In genomic region chr1:53195913-53196484, GRCh38 we compare ENCODE assay signal across 1 cellular context.
TF ChIP-seq lines count a peak whose summit lies in the region.

No MANE protein-coding gene starts in this region.

TF ChIP-seq in HepG2, 621 proteins besides CTCF, POLR2A, EP300 and RAD21 (continues in another document):
- TF ChIP-seq KDM6A (CRISPR knock-in tag; IDR thresholded peaks at IDR 0.05; ENCODE audit: low read depth) (peak; percentile 46), NR2F6 (IDR thresholded peaks at IDR 0.05) (peak; percentile 69), NR2F6 (CRISPR knock-in tag; IDR thresholded peaks at IDR 0.05) (peak; percentile 72), ZNF292 (CRISPR knock-in tag; IDR thresholded peaks at IDR 0.05; ENCODE audit: borderline replicate concordance, low read depth) (peak; percentile 76; the same call in 1 of the 2 replicates), GATAD2A (CRISPR knock-in tag; IDR thresholded peaks at IDR 0.05) (peak; percentile 77), MIXL1 (CRISPR knock-in tag; IDR thresholded peaks at IDR 0.05) (0 out of 2 replicates have a peak, but pooled peaks have one; percentile 67), NCOA1 (CRISPR knock-in tag; IDR thresholded peaks at IDR 0.05) (no peak), EZH2 (conservative IDR thresholded peaks at IDR 0.05; ENCODE audit: low read depth, low read length) (no peak), ZNF781 (CRISPR knock-in tag; IDR thresholded peaks at IDR 0.05; ENCODE audit: borderline replicate concordance, not compliant biosample characterization) (no peak), SRF (IDR thresholded peaks at IDR 0.05; ENCODE audit: low read depth, low read length) (no peak), HDAC1 (CRISPR knock-in tag; IDR thresholded peaks at IDR 0.05) (no peak), RELA (CRISPR knock-in tag; IDR thresholded peaks at IDR 0.05) (no peak), HDAC2 (CRISPR knock-in tag; IDR thresholded peaks at IDR 0.05) (no peak), FUBP1 (CRISPR knock-in tag; IDR thresholded peaks at IDR 0.05; ENCODE audit: borderline replicate concordance) (no peak), HMG20A (CRISPR knock-in tag; IDR thresholded peaks at IDR 0.05; ENCODE audit: borderline replicate concordance) (peak; percentile 31; the same call in 1 of the 2 replicates), ESRRA (CRISPR knock-in tag; IDR thresholded peaks at IDR 0.05; ENCODE audit: low read depth) (peak; percentile 84), FOXP1 (IDR thresholded peaks at IDR 0.05) (no peak), FOXP1 (CRISPR knock-in tag; IDR thresholded peaks at IDR 0.05) (peak; percentile 55), PPARG (CRISPR knock-in tag; conservative IDR thresholded peaks at IDR 0.05) (peak; percentile 96), HMGXB3 (CRISPR knock-in tag; IDR thresholded peaks at IDR 0.05; ENCODE audit: borderline replicate concordance) (no peak), ZNF772 (CRISPR knock-in tag; IDR thresholded peaks at IDR 0.05) (no peak), WIZ (CRISPR knock-in tag; IDR thresholded peaks at IDR 0.05) (no peak), CREM (IDR thresholded peaks at IDR 0.05) (peak; percentile 42; the same call in 1 of the 2 replicates), CREM (CRISPR knock-in tag; IDR thresholded peaks at IDR 0.05) (no peak), MYNN (CRISPR knock-in tag; IDR thresholded peaks at IDR 0.05; ENCODE audit: low read depth) (no peak), ZBTB1 (CRISPR knock-in tag; IDR thresholded peaks at IDR 0.05; ENCODE audit: borderline replicate concordance) (no peak), RORA (CRISPR knock-in tag; IDR thresholded peaks at IDR 0.05) (no peak), MNT (IDR thresholded peaks at IDR 0.05) (no peak), FOXA3 (CRISPR knock-in tag; IDR thresholded peaks at IDR 0.05) (peak; percentile 53), ATM (IDR thresholded peaks at IDR 0.05; ENCODE audit: borderline replicate concordance) (no peak), RXRA (CRISPR knock-in tag; IDR thresholded peaks at IDR 0.05) (peak; percentile 84), FOSL2 (CRISPR knock-in tag; IDR thresholded peaks at IDR 0.05) (0 out of 2 replicates have a peak, but pooled peaks have one; percentile 41), JUN (CRISPR knock-in tag; IDR thresholded peaks at IDR 0.05) (peak; percentile 26; the same call in 1 of the 2 replicates), GZF1 (CRISPR knock-in tag; IDR thresholded peaks at IDR 0.05) (0 out of 2 replicates have a peak, but pooled peaks have one; percentile 43), HNF4A (CRISPR knock-in tag; IDR thresholded peaks at IDR 0.05) (peak; percentile 83), ZEB1 (IDR thresholded peaks at IDR 0.05; ENCODE audit: insufficient replicate concordance, low read depth) (peak; percentile 45), NCOR1 (IDR thresholded peaks at IDR 0.05; ENCODE audit: borderline replicate concordance, low read length) (0 out of 2 replicates have a peak, but pooled peaks have one; percentile 75), CERS6 (CRISPR knock-in tag; IDR thresholded peaks at IDR 0.05) (no peak), ZIK1 (CRISPR knock-in tag; IDR thresholded peaks at IDR 0.05; ENCODE audit: borderline replicate concordance, low read depth) (no peak), MBD4 (IDR thresholded peaks at IDR 0.05; ENCODE audit: borderline replicate concordance, low read length) (0 out of 2 replicates have a peak, but pooled peaks have one; percentile 0), MTA3 (CRISPR knock-in tag; IDR thresholded peaks at IDR 0.05) (no peak), SRY (CRISPR knock-in tag; IDR thresholded peaks at IDR 0.05) (no peak)
- TF ChIP-seq, protein P1, sequence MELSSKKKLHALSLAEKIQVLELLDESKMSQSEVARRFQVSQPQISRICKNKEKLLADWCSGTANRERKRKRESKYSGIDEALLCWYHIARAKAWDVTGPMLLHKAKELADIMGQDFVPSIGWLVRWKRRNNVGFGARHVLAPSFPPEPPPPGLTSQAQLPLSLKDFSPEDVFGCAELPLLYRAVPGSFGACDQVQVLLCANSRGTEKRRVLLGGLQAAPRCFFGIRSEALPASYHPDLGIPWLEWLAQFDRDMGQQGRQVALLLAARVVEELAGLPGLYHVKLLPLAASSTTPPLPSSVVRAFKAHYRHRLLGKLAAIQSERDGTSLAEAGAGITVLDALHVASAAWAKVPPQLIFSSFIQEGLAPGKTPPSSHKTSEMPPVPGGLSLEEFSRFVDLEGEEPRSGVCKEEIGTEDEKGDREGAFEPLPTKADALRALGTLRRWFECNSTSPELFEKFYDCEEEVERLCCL (CRISPR knock-in tag; IDR thresholded peaks at IDR 0.05; ENCODE audit: borderline replicate concordance): no peak
- TF ChIP-seq, protein P2, sequence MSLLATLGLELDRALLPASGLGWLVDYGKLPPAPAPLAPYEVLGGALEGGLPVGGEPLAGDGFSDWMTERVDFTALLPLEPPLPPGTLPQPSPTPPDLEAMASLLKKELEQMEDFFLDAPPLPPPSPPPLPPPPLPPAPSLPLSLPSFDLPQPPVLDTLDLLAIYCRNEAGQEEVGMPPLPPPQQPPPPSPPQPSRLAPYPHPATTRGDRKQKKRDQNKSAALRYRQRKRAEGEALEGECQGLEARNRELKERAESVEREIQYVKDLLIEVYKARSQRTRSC (CRISPR knock-in tag; IDR thresholded peaks at IDR 0.05; ENCODE audit: low read depth): no peak
- TF ChIP-seq, protein P3, sequence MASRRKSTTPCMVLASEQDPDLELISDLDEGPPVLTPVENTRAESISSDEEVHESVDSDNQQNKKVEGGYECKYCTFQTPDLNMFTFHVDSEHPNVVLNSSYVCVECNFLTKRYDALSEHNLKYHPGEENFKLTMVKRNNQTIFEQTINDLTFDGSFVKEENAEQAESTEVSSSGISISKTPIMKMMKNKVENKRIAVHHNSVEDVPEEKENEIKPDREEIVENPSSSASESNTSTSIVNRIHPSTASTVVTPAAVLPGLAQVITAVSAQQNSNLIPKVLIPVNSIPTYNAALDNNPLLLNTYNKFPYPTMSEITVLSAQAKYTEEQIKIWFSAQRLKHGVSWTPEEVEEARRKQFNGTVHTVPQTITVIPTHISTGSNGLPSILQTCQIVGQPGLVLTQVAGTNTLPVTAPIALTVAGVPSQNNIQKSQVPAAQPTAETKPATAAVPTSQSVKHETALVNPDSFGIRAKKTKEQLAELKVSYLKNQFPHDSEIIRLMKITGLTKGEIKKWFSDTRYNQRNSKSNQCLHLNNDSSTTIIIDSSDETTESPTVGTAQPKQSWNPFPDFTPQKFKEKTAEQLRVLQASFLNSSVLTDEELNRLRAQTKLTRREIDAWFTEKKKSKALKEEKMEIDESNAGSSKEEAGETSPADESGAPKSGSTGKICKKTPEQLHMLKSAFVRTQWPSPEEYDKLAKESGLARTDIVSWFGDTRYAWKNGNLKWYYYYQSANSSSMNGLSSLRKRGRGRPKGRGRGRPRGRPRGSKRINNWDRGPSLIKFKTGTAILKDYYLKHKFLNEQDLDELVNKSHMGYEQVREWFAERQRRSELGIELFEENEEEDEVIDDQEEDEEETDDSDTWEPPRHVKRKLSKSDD (CRISPR knock-in tag; IDR thresholded peaks at IDR 0.05; ENCODE audit: low read depth): no peak
- TF ChIP-seq, protein P4, sequence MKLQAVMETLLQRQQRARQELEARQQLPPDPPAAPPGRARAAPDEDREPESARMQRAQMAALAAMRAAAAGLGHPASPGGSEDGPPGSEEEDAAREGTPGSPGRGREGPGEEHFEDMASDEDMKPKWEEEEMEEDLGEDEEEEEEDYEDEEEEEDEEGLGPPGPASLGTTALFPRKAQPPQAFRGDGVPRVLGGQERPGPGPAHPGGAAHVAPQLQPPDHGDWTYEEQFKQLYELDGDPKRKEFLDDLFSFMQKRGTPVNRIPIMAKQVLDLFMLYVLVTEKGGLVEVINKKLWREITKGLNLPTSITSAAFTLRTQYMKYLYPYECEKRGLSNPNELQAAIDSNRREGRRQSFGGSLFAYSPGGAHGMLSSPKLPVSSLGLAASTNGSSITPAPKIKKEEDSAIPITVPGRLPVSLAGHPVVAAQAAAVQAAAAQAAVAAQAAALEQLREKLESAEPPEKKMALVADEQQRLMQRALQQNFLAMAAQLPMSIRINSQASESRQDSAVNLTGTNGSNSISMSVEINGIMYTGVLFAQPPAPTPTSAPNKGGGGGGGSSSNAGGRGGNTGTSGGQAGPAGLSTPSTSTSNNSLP (IDR thresholded peaks at IDR 0.05; ENCODE audit: low read depth, low read length): 0 out of 2 replicates have a peak, but pooled peaks have one; percentile 31
- TF ChIP-seq, protein P5, sequence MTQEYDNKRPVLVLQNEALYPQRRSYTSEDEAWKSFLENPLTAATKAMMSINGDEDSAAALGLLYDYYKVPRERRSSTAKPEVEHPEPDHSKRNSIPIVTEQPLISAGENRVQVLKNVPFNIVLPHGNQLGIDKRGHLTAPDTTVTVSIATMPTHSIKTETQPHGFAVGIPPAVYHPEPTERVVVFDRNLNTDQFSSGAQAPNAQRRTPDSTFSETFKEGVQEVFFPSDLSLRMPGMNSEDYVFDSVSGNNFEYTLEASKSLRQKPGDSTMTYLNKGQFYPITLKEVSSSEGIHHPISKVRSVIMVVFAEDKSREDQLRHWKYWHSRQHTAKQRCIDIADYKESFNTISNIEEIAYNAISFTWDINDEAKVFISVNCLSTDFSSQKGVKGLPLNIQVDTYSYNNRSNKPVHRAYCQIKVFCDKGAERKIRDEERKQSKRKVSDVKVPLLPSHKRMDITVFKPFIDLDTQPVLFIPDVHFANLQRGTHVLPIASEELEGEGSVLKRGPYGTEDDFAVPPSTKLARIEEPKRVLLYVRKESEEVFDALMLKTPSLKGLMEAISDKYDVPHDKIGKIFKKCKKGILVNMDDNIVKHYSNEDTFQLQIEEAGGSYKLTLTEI (CRISPR knock-in tag; conservative IDR thresholded peaks at IDR 0.05): no peak
- TF ChIP-seq, protein P6, sequence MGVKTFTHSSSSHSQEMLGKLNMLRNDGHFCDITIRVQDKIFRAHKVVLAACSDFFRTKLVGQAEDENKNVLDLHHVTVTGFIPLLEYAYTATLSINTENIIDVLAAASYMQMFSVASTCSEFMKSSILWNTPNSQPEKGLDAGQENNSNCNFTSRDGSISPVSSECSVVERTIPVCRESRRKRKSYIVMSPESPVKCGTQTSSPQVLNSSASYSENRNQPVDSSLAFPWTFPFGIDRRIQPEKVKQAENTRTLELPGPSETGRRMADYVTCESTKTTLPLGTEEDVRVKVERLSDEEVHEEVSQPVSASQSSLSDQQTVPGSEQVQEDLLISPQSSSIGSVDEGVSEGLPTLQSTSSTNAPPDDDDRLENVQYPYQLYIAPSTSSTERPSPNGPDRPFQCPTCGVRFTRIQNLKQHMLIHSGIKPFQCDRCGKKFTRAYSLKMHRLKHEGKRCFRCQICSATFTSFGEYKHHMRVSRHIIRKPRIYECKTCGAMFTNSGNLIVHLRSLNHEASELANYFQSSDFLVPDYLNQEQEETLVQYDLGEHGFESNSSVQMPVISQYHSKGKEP (CRISPR knock-in tag; IDR thresholded peaks at IDR 0.05): no peak
